ENCODE assay signal across 11 cellular contexts in the genomic region with DNA sequence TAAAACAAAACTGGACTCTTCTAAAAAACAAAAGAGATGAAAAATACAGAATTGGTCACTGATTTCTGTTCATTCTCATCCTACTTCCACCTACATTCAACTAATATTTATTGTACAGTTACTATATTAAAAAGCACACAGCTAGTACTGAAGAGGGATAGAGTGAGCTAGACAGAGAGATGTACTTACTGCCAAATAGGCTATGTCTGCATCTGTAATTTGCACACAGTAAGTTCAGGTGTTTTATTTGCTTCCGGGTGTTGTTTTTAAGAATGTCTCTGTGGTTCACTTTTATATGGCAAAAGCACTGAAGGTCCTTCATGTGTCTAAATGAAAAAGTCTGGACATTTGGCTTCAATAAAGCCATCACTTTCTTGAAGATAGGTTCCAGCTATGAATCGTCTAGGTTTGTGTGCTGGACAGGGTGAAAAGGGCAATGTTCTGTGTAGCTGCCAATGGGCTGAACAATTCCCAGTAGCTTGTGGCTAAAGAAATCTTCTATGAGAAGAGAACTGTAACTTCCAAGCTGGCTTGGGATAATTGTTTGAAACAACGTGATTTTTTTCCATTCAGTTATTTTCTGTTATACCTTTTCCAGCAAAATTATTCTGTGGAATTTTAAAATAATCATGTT. TPM values are rescaled to one million over a fixed set of nuclear protein-coding genes. Genes with fewer than 3 reads are reported as not detected.
A peak's percentile ranks its signal among the peaks of the same experiment; 100 is the strongest.
DNase-seq lines count a peak whose midpoint lies in the region; ATAC-seq and TF ChIP-seq lines count a peak whose summit lies in the region.
"Had no signal": no experiment of that assay in that cellular context is flagged by ENCODE, and none has a peak within 500 bp of the region (broad histone marks: within the 10 kb centered on the region; RNA-seq: fewer than 3 reads in every experiment).

No MANE protein-coding gene starts in this region.

- H3K4me3 ChIP-seq in breast epithelium, result peak overlapping the region in 1 of 3 donors; percentile 2
- H3K4me3 ChIP-seq in fibroblast of mammary gland (ENCODE audit: control insufficient read depth, low read depth, low read length), result no peak overlapping the region
- no peak overlapping the region for H3K4me3 ChIP-seq in aorta (ENCODE audit: low read length in 2 of 2)

- H3K27ac ChIP-seq in breast epithelium (peak overlapping the region; percentile 70 to 71), aorta (ENCODE audit: low read depth in 1 of 2, low read length in 2 of 2) (no peak overlapping the region)

- POLR2A ChIA-PET in MCF 10A (lab: Yijun Ruan, JAX), result interaction anchor here (0.7 kb wide), 1 partner anchor 12 kb away, joined by 4 read pairs; no protein-coding TSS in a partner anchor

- CTCF ChIA-PET in MCF 10A (lab: Yijun Ruan, JAX), result interaction anchor here (0.8 to 0.9 kb wide), 2 partner anchors 44 to 100 kb away, joined by 3 read pairs; no protein-coding TSS in a partner anchor

- no peaks in the 10 kb centered on the region for H3K9me3 Mint-ChIP-seq in MCF 10A (ENCODE audit: unreplicated experiment)
- peaks cover 4% of the 10 kb centered on the region for H3K9me3 Mint-ChIP-seq in mesothelial cell of epicardium

- TF ChIP-seq CTCF in breast epithelium (IDR thresholded peaks at IDR 0.05) (no peak), MCF 10A (IDR thresholded peaks at IDR 0.05; ENCODE audit: unreplicated experiment) (no peak), fibroblast of mammary gland (conservative IDR thresholded peaks at IDR 0.05; ENCODE audit: control insufficient read depth, insufficient read depth, low read depth, low read length) (no peak), mesothelial cell of epicardium (IDR thresholded peaks at IDR 0.05; ENCODE audit: unreplicated experiment) (no peak)

- H3K27ac Mint-ChIP-seq in MCF 10A (ENCODE audit: low read depth, unreplicated experiment) (no peak overlapping the region), mesothelial cell of epicardium (peak overlapping the region; percentile 44)

- H3K4me1 Mint-ChIP-seq in MCF 10A (ENCODE audit: insufficient read depth, unreplicated experiment), result peaks cover 10% of the 10 kb centered on the region
- peaks cover 34% of the 10 kb centered on the region for H3K4me1 Mint-ChIP-seq in mesothelial cell of epicardium

- H3K27me3 ChIP-seq in breast epithelium (no peaks in the 10 kb centered on the region), aorta (ENCODE audit: control insufficient read depth in 1 of 2, insufficient read depth in 2 of 2, low read length in 1 of 2) (no peaks in the 10 kb centered on the region)

- BruUV-seq in MCF 10A (replicated peaks; lab: Mats Ljungman, UMichigan), result no TSS peak

- no peaks in the 10 kb centered on the region for H3K27me3 Mint-ChIP-seq in MCF 10A (ENCODE audit: insufficient read depth, unreplicated experiment)
- no peaks in the 10 kb centered on the region for H3K27me3 Mint-ChIP-seq in mesothelial cell of epicardium (ENCODE audit: low read depth)

- ATAC-seq in aorta (ENCODE audit: low FRiP score), result peak; percentile 63

- H3K9me3 ChIP-seq in breast epithelium (no peaks in the 10 kb centered on the region), aorta (ENCODE audit: control insufficient read depth, low read length) (no peaks in the 10 kb centered on the region)

- H3K36me3 Mint-ChIP-seq in MCF 10A (ENCODE audit: insufficient read depth, unreplicated experiment), result no peaks in the 10 kb centered on the region
- H3K36me3 Mint-ChIP-seq in mesothelial cell of epicardium, result no peaks in the 10 kb centered on the region

- H3K4me1 ChIP-seq in breast epithelium (peaks cover 0 to 17% of the 10 kb centered on the region in 2 donors), aorta (ENCODE audit: control insufficient read depth in 1 of 2, insufficient read depth in 2 of 2, low read length in 2 of 2) (peaks cover 2 to 3% of the 10 kb centered on the region in 2 donors)

- DNase-seq in breast epithelium (ENCODE audit: low spot score in 2 of 2) (no peak), MCF 10A (ENCODE audit: unreplicated experiment) (no peak), fibroblast of mammary gland (ENCODE audit: low read depth) (peak; percentile 83), mesothelial cell of epicardium (ENCODE audit: low spot score in 2 of 2, unreplicated experiment in 2 of 2) (no peak), aorta (no peak), GF-D8 (lab: John Stamatoyannopoulos, UW) (no peak), NCI-H774 (lab: John Stamatoyannopoulos, UW) (no peak), HuH-7 (ENCODE audit: low spot score) (no peak)
- DNase-seq: activated CD4-positive, alpha-beta T cell treated with anti-CD3 and anti-CD28 coated beads, Interleukin-2, amount 50 U/mL, for 4 hours; MM.1S; occipital lobe had no signal

- no peak overlapping the region for H3K4me3 Mint-ChIP-seq in MCF 10A (ENCODE audit: unreplicated experiment)
- no peak overlapping the region for H3K4me3 Mint-ChIP-seq in mesothelial cell of epicardium

- WGBS in aorta, 2 donors, result 18 to 24% methylated on average over 3 of the region's 3 CpGs

- TF ChIP-seq POLR2A in breast epithelium (IDR thresholded peaks at IDR 0.05), result no peak

- intact Hi-C loops in breast epithelium (cut with DNase I; ENCODE audit: low total_unique reads), result no loop called here
- intact Hi-C loops in MCF 10A (cut with micrococcal nuclease), result no loop called here
- intact Hi-C loops in aorta (cut with DNase I), result no loop called here

- H3K36me3 ChIP-seq in breast epithelium, result no peaks in the 10 kb centered on the region
- H3K36me3 ChIP-seq in aorta (ENCODE audit: control insufficient read depth in 1 of 2, insufficient read depth in 2 of 2, low read length in 1 of 2), result no peaks in the 10 kb centered on the region

RNA-seq across cellular contexts. Expression of a gene that starts 47.3 kb away (rescaled TPM):
- total RNA-seq in breast epithelium, result 100 to 1,000 TPM in 2 of 3 donors, 10 to 100 TPM in 1; 72.7 to 110 (median 101) TPM
- 22.5 and 33.3 TPM in 2 replicates for total RNA-seq in MCF 10A (2022)
- 62.8 to 67.6 TPM (median 66.3 TPM) in 3 replicates for total RNA-seq in mesothelial cell of epicardium
- total RNA-seq in aorta, result 100 to 1,000 TPM; 176 to 340 TPM
- 10 to 100 TPM; 36.1 to 60.7 TPM for polyA plus RNA-seq in aorta

Comparison
In these comparisons a context has a peak if more than half of its experiments do, and no peak if none do; other contexts are left out.
1. H3K27ac ChIP-seq: peak in breast epithelium (2 of 2); none in aorta (0 of 2).